21 cellular contexts compared by ENCODE assay signal in genomic region chr1:31995263-31995662, GRCh38. TPM values are rescaled to one million over a fixed set of nuclear protein-coding genes. Genes with fewer than 3 reads are reported as not detected.
DNase-seq lines count a peak whose midpoint lies in the region; ATAC-seq, FAIRE-seq and TF ChIP-seq lines count a peak whose summit lies in the region.
"Had no signal": no experiment of that assay in that cellular context is flagged by ENCODE, and none has a peak within 500 bp of the region (broad histone marks: within the 10 kb centered on the region; RNA-seq: fewer than 3 reads in every experiment).

No MANE protein-coding gene starts in this region.

- TF ChIP-seq EP300 in Ishikawa (IDR thresholded peaks at IDR 0.05; ENCODE audit: borderline replicate concordance) (no peak), K562 (IDR thresholded peaks at IDR 0.05; ENCODE audit: low read length) (no peak)

- no peaks in the 10 kb centered on the region for H3K27me3 ChIP-seq in K562 (ENCODE audit: control insufficient read depth in 2 of 2, insufficient read depth in 2 of 2, low read length in 2 of 2)
- H3K27me3 ChIP-seq: BE2C had no signal

- no peaks in the 10 kb centered on the region for H4K20me1 ChIP-seq in K562 (replicated peaks; ENCODE audit: control insufficient read depth, insufficient read depth, low read length)

- no peak overlapping the region for H3K27ac Mint-ChIP-seq in stimulated activated naive B cell treated with anti-CD40 and anti-IgM and Interleukin-4, amounts not matched to agents 10 μg/mL and 1 μg/mL and 100 μg/mL, for 72 hours
- H3K27ac Mint-ChIP-seq: CD4-positive, CD25-positive, alpha-beta regulatory T cell; CD8-positive, alpha-beta memory T cell had no signal

- H3K4me1 Mint-ChIP-seq in stimulated activated naive B cell treated with anti-CD40 and anti-IgM and Interleukin-4, amounts not matched to agents 10 μg/mL and 1 μg/mL and 100 μg/mL, for 72 hours: no peaks in the 10 kb centered on the region

- H3K4me3 Mint-ChIP-seq in stimulated activated naive B cell treated with anti-CD40 and anti-IgM and Interleukin-4, amounts not matched to agents 10 μg/mL and 1 μg/mL and 100 μg/mL, for 72 hours: no peak overlapping the region
- H3K4me3 Mint-ChIP-seq: CD4-positive, CD25-positive, alpha-beta regulatory T cell; CD8-positive, alpha-beta memory T cell had no signal

- no peak overlapping the region for H3K4me2 ChIP-seq in K562 (ENCODE audit: insufficient read depth, low read length)

- TF ChIP-seq RAD21 in Ishikawa (IDR thresholded peaks at IDR 0.05; ENCODE audit: low read depth): no peak
- TF ChIP-seq RAD21 in K562 (CRISPR knock-in tag; conservative IDR thresholded peaks at IDR 0.05 in 1 of 2, IDR thresholded peaks at IDR 0.05 in 1 of 2): no peak

- WGBS in K562 (ENCODE audit: insufficient coverage, low coverage, missing lambda C conversion rate): 26% methylated on average over 3 of the region's 3 CpGs

- H3K27me3 Mint-ChIP-seq in stimulated activated naive B cell treated with anti-CD40 and anti-IgM and Interleukin-4, amounts not matched to agents 10 μg/mL and 1 μg/mL and 100 μg/mL, for 72 hours: no peaks in the 10 kb centered on the region
- H3K27me3 Mint-ChIP-seq: CD4-positive, CD25-positive, alpha-beta regulatory T cell; CD8-positive, alpha-beta memory T cell had no signal

- no peaks in the 10 kb centered on the region for H3K79me2 ChIP-seq in K562 (ENCODE audit: control insufficient read depth, insufficient read depth, low read length)

- in situ Hi-C loops in K562 (cut with MboI) (no loop called here), GM13977 (cut with MboI; ENCODE audit: low pct_unique_long_range_greater_than_20kb, low sequenced_read_pairs, unreplicated experiment) (no loop called here)

- H3K9me3 ChIP-seq in HEK293 (ENCODE audit: control insufficient read depth, insufficient read depth, low read depth, low read length) (no peaks in the 10 kb centered on the region), K562 (replicated peaks; ENCODE audit: control insufficient read depth, insufficient read depth, low read depth, low read length) (no peaks in the 10 kb centered on the region)
- H3K9me3 ChIP-seq: BE2C, HAP-1 had no signal

- H3K27ac ChIP-seq in HEK293 (ENCODE audit: extremely low read depth, low read depth, low read length): no peak overlapping the region
- H3K27ac ChIP-seq in K562 (ENCODE audit: extremely low read depth, low read depth, low read length): no peak overlapping the region

- no peaks in the 10 kb centered on the region for H3K9me3 Mint-ChIP-seq in stimulated activated naive B cell treated with anti-CD40 and anti-IgM and Interleukin-4, amounts not matched to agents 10 μg/mL and 1 μg/mL and 100 μg/mL, for 72 hours
- H3K9me3 Mint-ChIP-seq: CD4-positive, CD25-positive, alpha-beta regulatory T cell; CD8-positive, alpha-beta memory T cell had no signal

- intact Hi-C loops in K562 (cut with micrococcal nuclease) (no loop called here), posterior vena cava (cut with DNase I) (no loop called here)

- DNase-seq in K562 (ENCODE audit: extremely low read depth in 1 of 4, low spot score in 3 of 4): no peak
- DNase-seq in posterior vena cava (ENCODE audit: low spot score): peak; percentile 19
- no peak for DNase-seq in GM13977 (ENCODE audit: low spot score)
- DNase-seq in stimulated activated naive B cell treated with anti-CD40 and anti-IgM and Interleukin-4, amounts not matched to agents 10 μg/mL and 1 μg/mL and 100 μg/mL, for 72 hours: no peak
- DNase-seq: ACHN; BE2C; C1 segment of cervical spinal cord; CD4-positive, CD25-positive, alpha-beta regulatory T cell; CD8-positive, alpha-beta memory T cell; COR-L47; DMS 273 treated with DMSO at 0.1 percent for 48 hours; DMS53; DND-41; EL had no signal

- no peak overlapping the region for H3K9ac ChIP-seq in K562 (ENCODE audit: insufficient read depth in 1 of 2, low read depth in 2 of 2, low read length in 2 of 2)

- H3K36me3 Mint-ChIP-seq in stimulated activated naive B cell treated with anti-CD40 and anti-IgM and Interleukin-4, amounts not matched to agents 10 μg/mL and 1 μg/mL and 100 μg/mL, for 72 hours: no peaks in the 10 kb centered on the region
- H3K36me3 Mint-ChIP-seq: CD4-positive, CD25-positive, alpha-beta regulatory T cell; CD8-positive, alpha-beta memory T cell had no signal

- POLR2A ChIA-PET in HEK293 (lab: Yijun Ruan, JAX) (no interaction called here), K562 (lab: Yijun Ruan, JAX) (interaction anchor here (1.6 kb wide), 1 partner anchor 10 kb away, joined by 3 read pairs; no protein-coding TSS in a partner anchor)

- no peaks in the 10 kb centered on the region for H3K9me1 ChIP-seq in K562 (ENCODE audit: control insufficient read depth, insufficient read depth, low read length)

- no TSS peak for BruUV-seq in K562 (replicated peaks; lab: Mats Ljungman, UMichigan)

- no peak overlapping the region for H3K4me3 ChIP-seq in HEK293 (ENCODE audit: low read depth, low read length)
- H3K4me3 ChIP-seq in K562: no peak overlapping the region
- H3K4me3 ChIP-seq: GM12878, HAP-1 had no signal

- H3K36me3 ChIP-seq in HEK293 (ENCODE audit: control insufficient read depth in 2 of 2, insufficient read depth in 1 of 2, low read length in 2 of 2) (no peaks in the 10 kb centered on the region), K562 (ENCODE audit: control insufficient read depth, insufficient read depth, low read length) (no peaks in the 10 kb centered on the region)
- H3K36me3 ChIP-seq: BE2C, HAP-1 had no signal

- no peak for TF ChIP-seq CTCF in HEK293 (tag by site-specific recombination; IDR thresholded peaks at IDR 0.05)
- TF ChIP-seq CTCF in K562 (IDR thresholded peaks at IDR 0.05 in 2 of 3, conservative IDR thresholded peaks at IDR 0.05 in 1 of 3; ENCODE audit: insufficient read depth in 2 of 3, low read depth in 1 of 3, low read length in 3 of 3): no peak
- TF ChIP-seq CTCF in GM13977 (IDR thresholded peaks at IDR 0.05; ENCODE audit: extremely low read depth, insufficient read depth, missing control alignments): no peak

- no peak for FAIRE-seq in K562 (lab: Jason Lieb, UNC)
- FAIRE-seq: A204.1, GM12878, GM19239 had no signal

- H3K4me1 ChIP-seq in HEK293 (ENCODE audit: control insufficient read depth, insufficient read depth, low read length) (no peaks in the 10 kb centered on the region), K562 (replicated peaks in 1 of 2; ENCODE audit: control insufficient read depth in 2 of 2, insufficient read depth in 2 of 2, low read length in 2 of 2) (no peaks in the 10 kb centered on the region; a peak in 1 of 5 replicates)
- H3K4me1 ChIP-seq: BE2C, HAP-1 had no signal

- no peak for ATAC-seq in K562
- no peak for ATAC-seq in stimulated activated naive B cell treated with anti-CD40 and anti-IgM and Interleukin-4, amounts not matched to agents 10 μg/mL and 1 μg/mL and 100 μg/mL, for 72 hours (replicated peaks)
- ATAC-seq in HG02571 (IDR thresholded peaks at IDR 0.05; ENCODE audit: unreplicated experiment): no peak
- ATAC-seq: GM12878 had no signal

- CTCF ChIA-PET in HEK293 (lab: Yijun Ruan, JAX): interaction anchor here (0.7 to 0.9 kb wide), 2 partner anchors 18 to 68 kb away, joined by 3 read pairs; no protein-coding TSS in a partner anchor
- CTCF ChIA-PET in K562 (lab: Yijun Ruan, JAX; ENCODE audit: low intra/inter-chr PET ratio): no interaction called here

- no peak for TF ChIP-seq POLR2A in K562 (conservative IDR thresholded peaks at IDR 0.05)

- H2AFZ ChIP-seq in K562 (ENCODE audit: low read depth, low read length): no peak overlapping the region

TF ChIP-seq in HEK293, 187 proteins besides CTCF, POLR2A, EP300 and RAD21 (continues in another document):
- peak; percentile 87 for TF ChIP-seq ZNF121 (tag by site-specific recombination; IDR thresholded peaks at IDR 0.05)

TF ChIP-seq in K562, 482 proteins besides CTCF, POLR2A, EP300 and RAD21 (continues in another document):
- TF ChIP-seq NR2F6 (CRISPR knock-in tag; IDR thresholded peaks at IDR 0.05): no peak

RNA-seq across cellular contexts. Expression of gene KHDRBS1, which starts 18.4 kb away (rescaled TPM):
- total RNA-seq in K562 (2011; cell fraction: chromatin; rRNA removed; ENCODE audit: low replicate concordance): 35.0 and 69.1 TPM in 2 replicates
- 25.7 and 30.0 TPM in 2 replicates for total RNA-seq in K562 (2011; cell fraction: nucleolus; rRNA removed)
- total RNA-seq in K562 (2011; cell fraction: nucleoplasm; rRNA removed): 48.0 and 76.6 TPM in 2 replicates
- total RNA-seq in K562 (2014; rRNA removed) (119 and 120 TPM in 2 replicates), K562 (2014; rRNA removed; fragmentation: Illumina TruSeq; extraction: Trizol) (114 and 125 TPM in 2 replicates), K562 (2015; rRNA removed; fragmentation: Illumina TruSeq; extraction: Trizol) (97.2 and 102 TPM in 2 replicates), K562 (2021) (234 and 257 TPM in 2 replicates), posterior vena cava (10 to 100 TPM; 68.8 to 71.5 TPM)
- polyA plus RNA-seq in K562 (2011; rRNA removed) (53.7 and 55.5 TPM in 2 replicates), K562 (2014; fragmentation: Illumina TruSeq; extraction: Trizol) (199 and 203 TPM in 2 replicates), K562 (2014; fragmentation: Nextera tagmentation; extraction: Ambion mirVana) (10 to 100 TPM; 48.4 to 53.2 TPM), K562 (2014; rRNA removed) (116 and 140 TPM in 2 replicates)
- 42.2 and 48.3 TPM in 2 replicates for polyA plus RNA-seq in K562 (2011; cell fraction: cytosol; rRNA removed)
- polyA plus RNA-seq in K562 (2011; cell fraction: nucleus; rRNA removed): 41.0 and 48.4 TPM in 2 replicates
- polyA plus RNA-seq in K562 (2012): 191 and 193 TPM in 2 replicates
- polyA minus RNA-seq in K562 (2011; rRNA and poly(A)+ RNA removed): 36.1 and 52.7 TPM in 2 replicates
- polyA minus RNA-seq in K562 (2011; cell fraction: cytosol; rRNA and poly(A)+ RNA removed): 70.3 and 82.8 TPM in 2 replicates
- 17.4 and 34.9 TPM in 2 replicates for polyA minus RNA-seq in K562 (2011; cell fraction: nucleus; rRNA and poly(A)+ RNA removed)

RNA-seq across cellular contexts. Expression of gene PTP4A2, which starts 57.1 kb away (rescaled TPM):
- total RNA-seq in K562 (2011; cell fraction: chromatin; rRNA removed; ENCODE audit: low replicate concordance): 116 and 315 TPM in 2 replicates
- total RNA-seq in K562 (2011; cell fraction: nucleolus; rRNA removed): 52.7 and 78.6 TPM in 2 replicates
- total RNA-seq in K562 (2011; cell fraction: nucleoplasm; rRNA removed): 175 and 257 TPM in 2 replicates
- total RNA-seq in K562 (2014; rRNA removed) (316 and 345 TPM in 2 replicates), K562 (2014; rRNA removed; fragmentation: Illumina TruSeq; extraction: Trizol) (620 and 713 TPM in 2 replicates), K562 (2015; rRNA removed; fragmentation: Illumina TruSeq; extraction: Trizol) (585 and 652 TPM in 2 replicates), K562 (2021) (429 and 432 TPM in 2 replicates), posterior vena cava (100 to 1,000 TPM; 259 to 375 TPM)
- polyA plus RNA-seq in K562 (2011; rRNA removed) (785 and 870 TPM in 2 replicates), K562 (2014; fragmentation: Illumina TruSeq; extraction: Trizol) (528 and 852 TPM in 2 replicates), K562 (2014; fragmentation: Nextera tagmentation; extraction: Ambion mirVana) (100 to 1,000 TPM; 197 to 480 TPM), K562 (2014; rRNA removed) (219 and 255 TPM in 2 replicates)
- polyA plus RNA-seq in K562 (2011; cell fraction: cytosol; rRNA removed): 63.7 and 209 TPM in 2 replicates
- polyA plus RNA-seq in K562 (2011; cell fraction: nucleus; rRNA removed): 124 and 204 TPM in 2 replicates
- 386 and 493 TPM in 2 replicates for polyA plus RNA-seq in K562 (2012)
- 693 and 694 TPM in 2 replicates for polyA minus RNA-seq in K562 (2011; rRNA and poly(A)+ RNA removed)
- polyA minus RNA-seq in K562 (2011; cell fraction: cytosol; rRNA and poly(A)+ RNA removed): 406 and 559 TPM in 2 replicates
- 36.6 and 130 TPM in 2 replicates for polyA minus RNA-seq in K562 (2011; cell fraction: nucleus; rRNA and poly(A)+ RNA removed)

Comparison
In these comparisons a context has a peak if more than half of its experiments do, and no peak if none do; other contexts are left out.
1. Of the 44 proteins assayed by ChIP-seq in both K562 and HEK293: peak only in K562: none; only in HEK293: none; in both: ZNF121; in neither: 43.